1 cellular context compared by ENCODE assay signal in the genomic region with DNA sequence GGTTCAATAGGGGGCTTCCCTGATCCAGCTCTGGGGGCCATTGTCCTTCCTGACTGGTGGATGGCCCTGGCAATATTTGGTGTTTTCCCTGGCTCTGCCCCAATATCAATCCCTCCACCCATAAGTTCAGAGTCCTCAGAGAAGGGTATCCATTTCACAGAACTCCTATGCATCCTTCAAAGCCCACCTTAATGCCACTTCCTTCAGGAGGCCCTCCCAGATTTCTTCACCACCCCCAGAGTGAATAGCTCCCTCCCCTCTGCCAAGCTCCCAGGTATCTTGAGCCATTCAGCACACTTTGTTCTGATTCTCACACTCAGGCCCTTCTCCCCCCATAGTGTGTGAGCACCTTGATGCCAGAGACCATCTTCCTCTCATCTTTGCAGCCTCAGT.
A peak's percentile ranks its signal among the peaks of the same experiment; 100 is the strongest.
TF ChIP-seq lines count a peak whose summit lies in the region.

No MANE protein-coding gene starts in this region.

TF ChIP-seq in K562, 482 proteins besides CTCF, POLR2A, EP300 and RAD21:
- TF ChIP-seq PTTG1 (tag; IDR thresholded peaks at IDR 0.05; ENCODE audit: low read depth) = no peak
- TF ChIP-seq ZFX (CRISPR knock-in tag; IDR thresholded peaks at IDR 0.05) = no peak
- TF ChIP-seq NCOA2 (IDR thresholded peaks at IDR 0.05; ENCODE audit: partially characterized antibody in 2 of 2) = no peak
- 0 out of 2 replicates have a peak, but pooled peaks have one; percentile 32 for TF ChIP-seq ZNF436 (CRISPR knock-in tag; IDR thresholded peaks at IDR 0.05)
- peak; percentile 96 for TF ChIP-seq ZFP36 (IDR thresholded peaks at IDR 0.05; ENCODE audit: low read depth, low read length, partially characterized antibody)
- TF ChIP-seq, protein P1, sequence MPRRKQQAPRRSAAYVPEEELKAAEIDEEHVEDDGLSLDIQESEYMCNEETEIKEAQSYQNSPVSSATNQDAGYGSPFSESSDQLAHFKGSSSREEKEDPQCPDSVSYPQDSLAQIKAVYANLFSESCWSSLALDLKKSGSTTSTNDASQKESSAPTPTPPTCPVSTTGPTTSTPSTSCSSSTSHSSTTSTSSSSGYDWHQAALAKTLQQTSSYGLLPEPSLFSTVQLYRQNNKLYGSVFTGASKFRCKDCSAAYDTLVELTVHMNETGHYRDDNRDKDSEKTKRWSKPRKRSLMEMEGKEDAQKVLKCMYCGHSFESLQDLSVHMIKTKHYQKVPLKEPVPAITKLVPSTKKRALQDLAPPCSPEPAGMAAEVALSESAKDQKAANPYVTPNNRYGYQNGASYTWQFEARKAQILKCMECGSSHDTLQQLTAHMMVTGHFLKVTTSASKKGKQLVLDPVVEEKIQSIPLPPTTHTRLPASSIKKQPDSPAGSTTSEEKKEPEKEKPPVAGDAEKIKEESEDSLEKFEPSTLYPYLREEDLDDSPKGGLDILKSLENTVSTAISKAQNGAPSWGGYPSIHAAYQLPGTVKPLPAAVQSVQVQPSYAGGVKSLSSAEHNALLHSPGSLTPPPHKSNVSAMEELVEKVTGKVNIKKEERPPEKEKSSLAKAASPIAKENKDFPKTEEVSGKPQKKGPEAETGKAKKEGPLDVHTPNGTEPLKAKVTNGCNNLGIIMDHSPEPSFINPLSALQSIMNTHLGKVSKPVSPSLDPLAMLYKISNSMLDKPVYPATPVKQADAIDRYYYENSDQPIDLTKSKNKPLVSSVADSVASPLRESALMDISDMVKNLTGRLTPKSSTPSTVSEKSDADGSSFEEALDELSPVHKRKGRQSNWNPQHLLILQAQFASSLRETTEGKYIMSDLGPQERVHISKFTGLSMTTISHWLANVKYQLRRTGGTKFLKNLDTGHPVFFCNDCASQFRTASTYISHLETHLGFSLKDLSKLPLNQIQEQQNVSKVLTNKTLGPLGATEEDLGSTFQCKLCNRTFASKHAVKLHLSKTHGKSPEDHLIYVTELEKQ (CRISPR knock-in tag; IDR thresholded peaks at IDR 0.05) = no peak
- no peak for TF ChIP-seq TBL1XR1 (IDR thresholded peaks at IDR 0.05; ENCODE audit: low read length in 2 of 2)
- TF ChIP-seq ZNF586 (CRISPR knock-in tag; conservative IDR thresholded peaks at IDR 0.05) = no peak
- no peak for TF ChIP-seq MAFK (IDR thresholded peaks at IDR 0.05; ENCODE audit: low read length)
- TF ChIP-seq XRCC3 (IDR thresholded peaks at IDR 0.05) = no peak
- no peak for TF ChIP-seq XRCC4 (IDR thresholded peaks at IDR 0.05; ENCODE audit: extremely low read depth, insufficient read depth, insufficient read length)
- no peak for TF ChIP-seq TFAM (CRISPR knock-in tag; conservative IDR thresholded peaks at IDR 0.05)
- TF ChIP-seq, protein P2, sequence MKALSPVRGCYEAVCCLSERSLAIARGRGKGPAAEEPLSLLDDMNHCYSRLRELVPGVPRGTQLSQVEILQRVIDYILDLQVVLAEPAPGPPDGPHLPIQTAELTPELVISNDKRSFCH (CRISPR knock-in tag; IDR thresholded peaks at IDR 0.05) = no peak
- TF ChIP-seq, protein P2 (tag; IDR thresholded peaks at IDR 0.05) = no peak
- TF ChIP-seq ZSCAN29 (IDR thresholded peaks at IDR 0.05) = no peak
- TF ChIP-seq FOXM1 (IDR thresholded peaks at IDR 0.05; ENCODE audit: low read depth) = no peak
- TF ChIP-seq FOXM1 (CRISPR knock-in tag; IDR thresholded peaks at IDR 0.05; ENCODE audit: low read depth) = no peak
- peak; percentile 46 for TF ChIP-seq RBM25 (IDR thresholded peaks at IDR 0.05; ENCODE audit: low read depth, low read length, severe bottlenecking)
